1 cellular context compared by ENCODE assay signal in the genomic region with DNA sequence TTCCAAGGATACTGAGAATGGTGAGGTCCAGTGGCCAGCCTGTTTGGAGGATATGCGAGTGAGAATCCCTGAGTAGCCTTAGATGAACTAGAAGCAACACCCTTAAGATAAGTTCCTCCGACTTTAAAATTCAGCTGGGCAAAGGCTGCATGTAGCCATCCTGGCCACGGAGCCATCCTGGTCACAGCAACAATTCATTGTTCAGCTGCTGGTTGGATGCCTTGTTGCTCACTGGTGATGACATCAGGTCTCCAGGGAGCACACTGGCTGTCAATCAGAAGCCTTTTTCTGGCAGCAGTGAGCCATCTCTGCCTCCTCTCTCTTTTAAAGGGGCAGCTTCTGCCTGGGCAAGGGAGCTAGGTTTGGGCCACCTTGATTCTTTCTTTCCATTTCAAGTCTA.
TF ChIP-seq lines count a peak whose summit lies in the region.

No MANE protein-coding gene starts in this region.

TF ChIP-seq in HEK293, 187 proteins besides CTCF, POLR2A, EP300 and RAD21 (continued from another document):
- TF ChIP-seq ZNF433 (tag by site-specific recombination; IDR thresholded peaks at IDR 0.05; ENCODE audit: low read depth) (no peak), ZNF544 (tag by site-specific recombination; IDR thresholded peaks at IDR 0.05) (no peak), ZNF121 (tag by site-specific recombination; IDR thresholded peaks at IDR 0.05) (no peak), SP7 (tag by site-specific recombination; IDR thresholded peaks at IDR 0.05) (0 out of 2 replicates have a peak, but pooled peaks have one; percentile 20), ZNF629 (tag by site-specific recombination; IDR thresholded peaks at IDR 0.05) (peak; percentile 35), ZNF366 (tag by site-specific recombination; conservative IDR thresholded peaks at IDR 0.05) (peak; percentile 36; the same call in 1 of the 2 replicates), OSR2 (tag by site-specific recombination; IDR thresholded peaks at IDR 0.05) (peak; percentile 79), ZNF600 (tag by site-specific recombination; IDR thresholded peaks at IDR 0.05) (0 out of 2 replicates have a peak, but pooled peaks have one; percentile 26), ZNF335 (tag by site-specific recombination; conservative IDR thresholded peaks at IDR 0.05) (0 out of 2 replicates have a peak, but pooled peaks have one; percentile 12), SCRT1 (tag by site-specific recombination; IDR thresholded peaks at IDR 0.05; ENCODE audit: borderline replicate concordance) (peak; percentile 72), SP2 (tag by site-specific recombination; IDR thresholded peaks at IDR 0.05) (no peak), SCRT2 (tag by site-specific recombination; IDR thresholded peaks at IDR 0.05) (peak; percentile 98), REPIN1 (tag by site-specific recombination; IDR thresholded peaks at IDR 0.05; ENCODE audit: low read depth) (no peak)
- TF ChIP-seq, protein P1, sequence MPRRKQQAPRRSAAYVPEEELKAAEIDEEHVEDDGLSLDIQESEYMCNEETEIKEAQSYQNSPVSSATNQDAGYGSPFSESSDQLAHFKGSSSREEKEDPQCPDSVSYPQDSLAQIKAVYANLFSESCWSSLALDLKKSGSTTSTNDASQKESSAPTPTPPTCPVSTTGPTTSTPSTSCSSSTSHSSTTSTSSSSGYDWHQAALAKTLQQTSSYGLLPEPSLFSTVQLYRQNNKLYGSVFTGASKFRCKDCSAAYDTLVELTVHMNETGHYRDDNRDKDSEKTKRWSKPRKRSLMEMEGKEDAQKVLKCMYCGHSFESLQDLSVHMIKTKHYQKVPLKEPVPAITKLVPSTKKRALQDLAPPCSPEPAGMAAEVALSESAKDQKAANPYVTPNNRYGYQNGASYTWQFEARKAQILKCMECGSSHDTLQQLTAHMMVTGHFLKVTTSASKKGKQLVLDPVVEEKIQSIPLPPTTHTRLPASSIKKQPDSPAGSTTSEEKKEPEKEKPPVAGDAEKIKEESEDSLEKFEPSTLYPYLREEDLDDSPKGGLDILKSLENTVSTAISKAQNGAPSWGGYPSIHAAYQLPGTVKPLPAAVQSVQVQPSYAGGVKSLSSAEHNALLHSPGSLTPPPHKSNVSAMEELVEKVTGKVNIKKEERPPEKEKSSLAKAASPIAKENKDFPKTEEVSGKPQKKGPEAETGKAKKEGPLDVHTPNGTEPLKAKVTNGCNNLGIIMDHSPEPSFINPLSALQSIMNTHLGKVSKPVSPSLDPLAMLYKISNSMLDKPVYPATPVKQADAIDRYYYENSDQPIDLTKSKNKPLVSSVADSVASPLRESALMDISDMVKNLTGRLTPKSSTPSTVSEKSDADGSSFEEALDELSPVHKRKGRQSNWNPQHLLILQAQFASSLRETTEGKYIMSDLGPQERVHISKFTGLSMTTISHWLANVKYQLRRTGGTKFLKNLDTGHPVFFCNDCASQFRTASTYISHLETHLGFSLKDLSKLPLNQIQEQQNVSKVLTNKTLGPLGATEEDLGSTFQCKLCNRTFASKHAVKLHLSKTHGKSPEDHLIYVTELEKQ (tag by site-specific recombination; IDR thresholded peaks at IDR 0.05; ENCODE audit: borderline replicate concordance), result peak; percentile 62; the same call in 1 of the 2 replicates
